Comparison of ENCODE assay signal across 1 cellular context in the genomic region with DNA sequence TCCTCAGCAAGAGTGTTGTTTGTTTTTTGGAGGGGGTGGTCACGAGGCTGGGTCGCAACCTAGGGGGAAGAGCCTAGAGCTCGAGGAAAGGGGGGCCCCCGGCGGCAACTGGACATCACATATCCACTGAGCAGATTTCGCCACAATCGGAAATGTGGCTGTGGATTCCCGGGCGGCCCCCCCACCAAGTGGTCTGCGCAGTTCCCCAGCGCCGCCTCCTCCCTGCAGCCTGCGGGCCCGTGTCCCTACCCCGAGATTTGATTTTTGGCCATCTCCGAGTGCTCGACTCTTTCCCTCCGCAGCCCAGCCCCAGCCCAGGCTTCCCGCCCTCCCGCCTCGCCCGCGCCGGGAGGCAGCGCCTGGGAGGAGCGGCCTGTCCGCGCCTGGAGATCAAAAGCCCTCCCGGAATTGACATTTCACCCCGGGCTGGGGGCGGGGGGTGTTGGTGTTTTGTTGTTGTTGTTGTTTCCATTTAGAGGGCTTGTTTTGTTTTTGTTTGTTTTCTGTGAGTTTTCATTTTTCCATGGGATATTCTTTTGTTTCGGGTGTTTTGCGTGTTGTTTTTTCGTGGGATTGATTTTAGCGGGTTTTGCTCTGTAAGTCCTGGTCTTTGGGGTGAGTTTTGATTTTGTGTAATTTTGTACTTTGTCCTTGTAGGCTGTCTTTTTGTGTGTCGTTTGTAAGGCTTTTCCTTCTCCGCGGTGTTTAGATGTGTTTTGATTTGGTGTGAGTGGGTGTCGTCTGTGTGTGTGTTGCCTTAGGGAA.
TF ChIP-seq lines count a peak whose summit lies in the region.

No MANE protein-coding gene starts in this region.

TF ChIP-seq in GM12878, 131 proteins besides CTCF, POLR2A, EP300 and RAD21 (continued from another document):
- TF ChIP-seq, protein P1, sequence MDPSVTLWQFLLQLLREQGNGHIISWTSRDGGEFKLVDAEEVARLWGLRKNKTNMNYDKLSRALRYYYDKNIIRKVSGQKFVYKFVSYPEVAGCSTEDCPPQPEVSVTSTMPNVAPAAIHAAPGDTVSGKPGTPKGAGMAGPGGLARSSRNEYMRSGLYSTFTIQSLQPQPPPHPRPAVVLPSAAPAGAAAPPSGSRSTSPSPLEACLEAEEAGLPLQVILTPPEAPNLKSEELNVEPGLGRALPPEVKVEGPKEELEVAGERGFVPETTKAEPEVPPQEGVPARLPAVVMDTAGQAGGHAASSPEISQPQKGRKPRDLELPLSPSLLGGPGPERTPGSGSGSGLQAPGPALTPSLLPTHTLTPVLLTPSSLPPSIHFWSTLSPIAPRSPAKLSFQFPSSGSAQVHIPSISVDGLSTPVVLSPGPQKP (IDR thresholded peaks at IDR 0.05; ENCODE audit: low read depth, low read length): no peak
- TF ChIP-seq MYC (IDR thresholded peaks at IDR 0.05; ENCODE audit: insufficient read depth, insufficient read length, insufficient replicate concordance, low read length, severe bottlenecking): no peak
- TF ChIP-seq HDAC6 (IDR thresholded peaks at IDR 0.05; ENCODE audit: unreplicated experiment): no peak
- no peak for TF ChIP-seq NFYA (IDR thresholded peaks at IDR 0.05; ENCODE audit: borderline replicate concordance, low read depth, low read length)
- TF ChIP-seq, protein P2, sequence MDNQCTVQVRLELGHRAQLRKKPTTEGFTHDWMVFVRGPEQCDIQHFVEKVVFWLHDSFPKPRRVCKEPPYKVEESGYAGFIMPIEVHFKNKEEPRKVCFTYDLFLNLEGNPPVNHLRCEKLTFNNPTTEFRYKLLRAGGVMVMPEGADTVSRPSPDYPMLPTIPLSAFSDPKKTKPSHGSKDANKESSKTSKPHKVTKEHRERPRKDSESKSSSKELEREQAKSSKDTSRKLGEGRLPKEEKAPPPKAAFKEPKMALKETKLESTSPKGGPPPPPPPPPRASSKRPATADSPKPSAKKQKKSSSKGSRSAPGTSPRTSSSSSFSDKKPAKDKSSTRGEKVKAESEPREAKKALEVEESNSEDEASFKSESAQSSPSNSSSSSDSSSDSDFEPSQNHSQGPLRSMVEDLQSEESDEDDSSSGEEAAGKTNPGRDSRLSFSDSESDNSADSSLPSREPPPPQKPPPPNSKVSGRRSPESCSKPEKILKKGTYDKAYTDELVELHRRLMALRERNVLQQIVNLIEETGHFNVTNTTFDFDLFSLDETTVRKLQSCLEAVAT (IDR thresholded peaks at IDR 0.05): peak; percentile 98
- TF ChIP-seq GATAD2B (conservative IDR thresholded peaks at IDR 0.05; ENCODE audit: low read depth): peak; percentile 74; the same call in 1 of the 2 replicates
- TF ChIP-seq STAT1 (conservative IDR thresholded peaks at IDR 0.05): no peak
- TF ChIP-seq SREBF1 (IDR thresholded peaks at IDR 0.05; ENCODE audit: low read length): no peak
- TF ChIP-seq CUX1 (IDR thresholded peaks at IDR 0.05; ENCODE audit: insufficient replicate concordance, low read depth, low read length): no peak
- TF ChIP-seq RUNX3 (IDR thresholded peaks at IDR 0.05; ENCODE audit: low read length): no peak
- 0 out of 4 replicates have a peak, but pooled peaks of 1 of the 2 experiments have one; percentile 2 for TF ChIP-seq SRF (IDR thresholded peaks at IDR 0.05; ENCODE audit: low read depth in 2 of 2, low read length in 2 of 2)
- peak; percentile 68 for TF ChIP-seq EED (IDR thresholded peaks at IDR 0.05; ENCODE audit: low read depth)
- no peak for TF ChIP-seq ZNF217 (IDR thresholded peaks at IDR 0.05)
TF ChIP-seq in GM12878: peak in this region for 17.
